Comparison of ENCODE assay signal across 1 cellular context in genomic region chrX:114584983-114585842, GRCh38.
TF ChIP-seq lines count a peak whose summit lies in the region.

No MANE protein-coding gene starts in this region.

TF ChIP-seq in GM23338, 12 proteins besides CTCF, POLR2A, EP300 and RAD21:
- no peak for TF ChIP-seq ZNF462 (CRISPR knock-in tag; IDR thresholded peaks at IDR 0.05)
- peak; percentile 40 for TF ChIP-seq POLR2AphosphoS5 (IDR thresholded peaks at IDR 0.05; ENCODE audit: low read depth)
TF ChIP-seq in GM23338: peak in this region for 1.
